16 cellular contexts compared by ENCODE assay signal in genomic region chr2:50207881-50208280, GRCh38.
A peak's percentile ranks its signal among the peaks of the same experiment; 100 is the strongest.
DNase-seq lines count a peak whose midpoint lies in the region; ATAC-seq, FAIRE-seq and TF ChIP-seq lines count a peak whose summit lies in the region.
"Had no signal": no experiment of that assay in that cellular context is flagged by ENCODE, and none has a peak within 500 bp of the region (broad histone marks: within the 10 kb centered on the region; RNA-seq: fewer than 3 reads in every experiment).

No MANE protein-coding gene starts in this region.

- H2BK12ac ChIP-seq in trophoblast cell (ENCODE audit: low read length): no peak overlapping the region

- no peaks in the 10 kb centered on the region for H3F3A ChIP-seq in smooth muscle cell (ENCODE audit: low read depth)

- no peak overlapping the region for H4K12ac ChIP-seq in trophoblast cell (ENCODE audit: low read depth, low read length)

- H3K4me2 ChIP-seq in smooth muscle cell: no peak overlapping the region
- H3K4me2 ChIP-seq in trophoblast cell (ENCODE audit: low read length): no peak overlapping the region

- no peaks in the 10 kb centered on the region for H3K79me1 ChIP-seq in trophoblast cell (ENCODE audit: low read length)

- no peak overlapping the region for H2BK120ac ChIP-seq in trophoblast cell (ENCODE audit: insufficient read depth, low read length, poor library complexity)

- no peak for TF ChIP-seq CTCF in smooth muscle cell (IDR thresholded peaks at IDR 0.05; ENCODE audit: borderline replicate concordance, insufficient read depth, poor library complexity, severe bottlenecking)

- H3K27me3 ChIP-seq in smooth muscle cell (ENCODE audit: low read depth) (no peaks in the 10 kb centered on the region), trophoblast cell (ENCODE audit: insufficient read depth, low read length) (no peaks in the 10 kb centered on the region)

- H3K27ac ChIP-seq in smooth muscle cell (ENCODE audit: low read depth): no peak overlapping the region
- H3K27ac ChIP-seq in trophoblast cell (ENCODE audit: low read depth, low read length): no peak overlapping the region

- H3K18ac ChIP-seq in trophoblast cell (ENCODE audit: low read length): no peak overlapping the region

- 83% methylated on average over 1 of the region's 1 CpG for WGBS in smooth muscle cell (ENCODE audit: low lambda C conversion rate)
- no CpG with 5 or more reads among the region's 1 CpG for WGBS in trophoblast cell (ENCODE audit: extremely low coverage, insufficient coverage, insufficient read length)

- H3K79me2 ChIP-seq in smooth muscle cell (ENCODE audit: low read depth): no peaks in the 10 kb centered on the region
- H3K79me2 ChIP-seq in trophoblast cell (ENCODE audit: control insufficient read depth, insufficient read depth, low read length, poor library complexity): no peaks in the 10 kb centered on the region

- no peaks in the 10 kb centered on the region for H3K36me3 Mint-ChIP-seq in stimulated activated effector memory CD8-positive, alpha-beta T cell treated with anti-CD3 and anti-CD28 coated beads, Interleukin-12 subunit alpha, Interleukin-12 subunit beta, amount 100 ng/mL, for 72 hours
- H3K36me3 Mint-ChIP-seq: CD4-positive, alpha-beta memory T cell had no signal

- no peaks in the 10 kb centered on the region for H3K9me3 ChIP-seq in smooth muscle cell (replicated peaks; ENCODE audit: low read depth)
- H3K9me3 ChIP-seq in trophoblast cell (ENCODE audit: insufficient read depth, low read depth, low read length): no peaks in the 10 kb centered on the region

- no peak overlapping the region for H4K8ac ChIP-seq in trophoblast cell (ENCODE audit: low read depth, low read length)

- H3K36me3 ChIP-seq in smooth muscle cell (ENCODE audit: low read depth): no peaks in the 10 kb centered on the region
- no peaks in the 10 kb centered on the region for H3K36me3 ChIP-seq in trophoblast cell (ENCODE audit: control insufficient read depth in 1 of 2, insufficient read depth in 2 of 2, low read length in 2 of 2)

- H3K9ac ChIP-seq in smooth muscle cell (ENCODE audit: low read depth) (no peak overlapping the region), trophoblast cell (ENCODE audit: low read length) (no peak overlapping the region)

- no peak overlapping the region for H3K4me3 ChIP-seq in smooth muscle cell
- H3K4me3 ChIP-seq in trophoblast cell (ENCODE audit: low read depth, low read length): no peak overlapping the region

- peak; percentile 28 for ATAC-seq in stimulated activated effector memory CD8-positive, alpha-beta T cell treated with anti-CD3 and anti-CD28 coated beads, Interleukin-12 subunit alpha, Interleukin-12 subunit beta, amount 100 ng/mL, for 72 hours

- H3K4me1 ChIP-seq in smooth muscle cell (ENCODE audit: low read depth) (no peaks in the 10 kb centered on the region), trophoblast cell (ENCODE audit: control insufficient read depth in 1 of 2, insufficient read depth in 2 of 2, low read length in 2 of 2) (no peaks in the 10 kb centered on the region)

- H2AFZ ChIP-seq in smooth muscle cell (ENCODE audit: low read depth) (no peak overlapping the region), trophoblast cell (ENCODE audit: insufficient read depth, low read length, poor library complexity) (no peak overlapping the region)

- H3K4me3 Mint-ChIP-seq in stimulated activated effector memory CD8-positive, alpha-beta T cell treated with anti-CD3 and anti-CD28 coated beads, Interleukin-12 subunit alpha, Interleukin-12 subunit beta, amount 100 ng/mL, for 72 hours: no peak overlapping the region
- H3K4me3 Mint-ChIP-seq: CD4-positive, alpha-beta memory T cell had no signal

- no peaks in the 10 kb centered on the region for H3K4me1 Mint-ChIP-seq in stimulated activated effector memory CD8-positive, alpha-beta T cell treated with anti-CD3 and anti-CD28 coated beads, Interleukin-12 subunit alpha, Interleukin-12 subunit beta, amount 100 ng/mL, for 72 hours
- H3K4me1 Mint-ChIP-seq: CD4-positive, alpha-beta memory T cell had no signal

- no peak overlapping the region for H2AK5ac ChIP-seq in trophoblast cell (ENCODE audit: low read length)

- no peak overlapping the region for H2BK5ac ChIP-seq in trophoblast cell (ENCODE audit: low read depth, low read length, poor library complexity)

- H4K20me1 ChIP-seq in smooth muscle cell (ENCODE audit: low read depth): no peaks in the 10 kb centered on the region

- no peak overlapping the region for H3K27ac Mint-ChIP-seq in stimulated activated effector memory CD8-positive, alpha-beta T cell treated with anti-CD3 and anti-CD28 coated beads, Interleukin-12 subunit alpha, Interleukin-12 subunit beta, amount 100 ng/mL, for 72 hours
- H3K27ac Mint-ChIP-seq: CD4-positive, alpha-beta memory T cell had no signal

- H3K4ac ChIP-seq in trophoblast cell (ENCODE audit: low read depth, low read length): no peak overlapping the region

- DNase-seq in cerebellar cortex (ENCODE audit: low spot score) (peak; percentile 80), urothelium cell line (ENCODE audit: low spot score) (no peak), smooth muscle cell (lab: John Stamatoyannopoulos, UW; ENCODE audit: unreplicated experiment) (no peak), glomerular visceral epithelial cell (ENCODE audit: extremely low spot score) (no peak), trophoblast cell (no peak)
- DNase-seq in stimulated activated effector memory CD8-positive, alpha-beta T cell treated with anti-CD3 and anti-CD28 coated beads, Interleukin-12 subunit alpha, Interleukin-12 subunit beta, amount 100 ng/mL, for 72 hours (ENCODE audit: low spot score in 2 of 2): no peak
- DNase-seq: Calu3; CD4-positive, alpha-beta memory T cell; COR-L47; DMS53; DMS79 treated with DMSO at 0.1 percent for 48 hours; GOT3; H7; HCEC 1CT had no signal

- FAIRE-seq in urothelium cell line (lab: Jason Lieb, UNC): peak; percentile 53
- FAIRE-seq: G401.6, GM12892 had no signal

- peaks cover 8% of the 10 kb centered on the region for H3K9me3 Mint-ChIP-seq in stimulated activated effector memory CD8-positive, alpha-beta T cell treated with anti-CD3 and anti-CD28 coated beads, Interleukin-12 subunit alpha, Interleukin-12 subunit beta, amount 100 ng/mL, for 72 hours

- H3K23ac ChIP-seq in trophoblast cell (ENCODE audit: low read length): no peak overlapping the region

- H3K14ac ChIP-seq in trophoblast cell (ENCODE audit: low read length): no peak overlapping the region

- H4K91ac ChIP-seq in trophoblast cell (ENCODE audit: low read depth, low read length): no peak overlapping the region
